19 cellular contexts compared by ENCODE assay signal in the genomic region with DNA sequence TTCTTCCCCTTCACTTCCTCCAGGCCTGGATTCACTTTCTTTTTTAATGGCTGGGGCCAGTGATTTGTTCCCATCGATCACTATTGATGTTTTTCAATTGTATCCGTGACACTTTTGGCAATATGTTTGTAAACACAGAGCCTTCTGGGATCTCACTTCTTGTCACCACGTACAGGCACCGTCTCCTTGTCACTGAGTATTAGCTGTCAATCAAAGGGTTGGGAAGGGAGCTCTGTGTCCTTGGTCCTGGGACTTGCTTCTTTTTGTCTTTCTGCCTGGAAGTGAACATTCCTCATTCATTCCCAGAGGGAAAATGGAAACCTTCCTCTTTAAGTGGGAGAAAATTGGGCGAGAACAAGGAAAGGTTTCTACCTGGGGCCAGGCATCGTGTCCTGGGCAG.
DNase-seq lines count a peak whose midpoint lies in the region; ATAC-seq, FAIRE-seq and TF ChIP-seq lines count a peak whose summit lies in the region.
"Had no signal": no experiment of that assay in that cellular context is flagged by ENCODE, and none has a peak within 500 bp of the region (broad histone marks: within the 10 kb centered on the region; RNA-seq: fewer than 3 reads in every experiment).

No MANE protein-coding gene starts in this region.

- no TSS peak for BruUV-seq in K562 (replicated peaks; lab: Mats Ljungman, UMichigan)

- peak overlapping the region in 1 of 2 experiments; percentile 65 for H3K18ac ChIP-seq in mesenchymal stem cell (ENCODE audit: low read depth in 1 of 2, low read length in 2 of 2)

- H4K20me1 ChIP-seq in K562 (replicated peaks; ENCODE audit: control insufficient read depth, insufficient read depth, low read length), result no peaks in the 10 kb centered on the region

- H3K9ac ChIP-seq in K562 (ENCODE audit: insufficient read depth in 1 of 2, low read depth in 2 of 2, low read length in 2 of 2) (no peak overlapping the region), mesenchymal stem cell (ENCODE audit: low read length) (no peak overlapping the region), subcutaneous abdominal adipose tissue (ENCODE audit: low read length in 5 of 5) (peak overlapping the region in 2 of 5 donors; percentile 32 to 33)

- DNase-seq in cardiac muscle cell (ENCODE audit: low read depth in 1 of 2, low spot score in 1 of 2) (no peak), cardiac septum (ENCODE audit: low spot score) (no peak), K562 (ENCODE audit: extremely low read depth in 1 of 4, low spot score in 3 of 4) (no peak), mesenchymal stem cell (no peak), activated gamma-delta T cell (lab: John Stamatoyannopoulos, UW) (no peak), D341Med (ENCODE audit: low spot score) (no peak)
- DNase-seq: AML-193; Caco-2; CD4-positive, alpha-beta T cell; DMS153; DMS79; GDM1 had no signal

- H2BK15ac ChIP-seq in mesenchymal stem cell (ENCODE audit: low read depth, poor library complexity, severe bottlenecking), result no peak overlapping the region

- H3K4me2 ChIP-seq in K562 (ENCODE audit: insufficient read depth, low read length), result no peak overlapping the region
- no peak overlapping the region for H3K4me2 ChIP-seq in mesenchymal stem cell (ENCODE audit: low read length, poor library complexity, severe bottlenecking)
- H3K4me2 ChIP-seq: A549 had no signal

- WGBS in K562 (ENCODE audit: insufficient coverage, low coverage, missing lambda C conversion rate), result 0% methylated on average over 6 of the region's 6 CpGs
- WGBS in mesenchymal stem cell, result 70% methylated on average over 6 of the region's 6 CpGs

- H3K9me3 ChIP-seq in cardiac muscle cell (ENCODE audit: low read depth), result no peaks in the 10 kb centered on the region
- H3K9me3 ChIP-seq in K562 (replicated peaks; ENCODE audit: control insufficient read depth, insufficient read depth, low read depth, low read length), result no peaks in the 10 kb centered on the region
- H3K9me3 ChIP-seq in mesenchymal stem cell (ENCODE audit: control insufficient read depth, low read length), result peaks cover 3% of the 10 kb centered on the region
- H3K9me3 ChIP-seq in subcutaneous abdominal adipose tissue (ENCODE audit: control insufficient read depth in 5 of 5, low read length in 5 of 5), result no peaks in the 10 kb centered on the region
- H3K9me3 ChIP-seq: A549, Caco-2, HAP-1 had no signal

- H3K9me1 ChIP-seq in K562 (ENCODE audit: control insufficient read depth, insufficient read depth, low read length), result no peaks in the 10 kb centered on the region

- H2AFZ ChIP-seq in K562 (ENCODE audit: low read depth, low read length) (no peak overlapping the region), mesenchymal stem cell (ENCODE audit: low read depth, low read length) (no peak overlapping the region)

- H3K36me3 ChIP-seq in cardiac muscle cell (no peaks in the 10 kb centered on the region), K562 (ENCODE audit: control insufficient read depth, insufficient read depth, low read length) (no peaks in the 10 kb centered on the region), mesenchymal stem cell (ENCODE audit: control insufficient read depth in 1 of 2, insufficient read depth in 2 of 2, low read depth in 1 of 2, low read length in 2 of 2) (no peaks in the 10 kb centered on the region), subcutaneous abdominal adipose tissue (ENCODE audit: control insufficient read depth in 5 of 5, insufficient read depth in 5 of 5, low read length in 5 of 5) (no peaks in the 10 kb centered on the region)
- H3K36me3 ChIP-seq: HAP-1 had no signal

- no peaks in the 10 kb centered on the region for H3K27me3 ChIP-seq in cardiac muscle cell
- peaks cover 0 to 17% of the 10 kb centered on the region in 2 experiments; a peak in 3 of 5 replicates for H3K27me3 ChIP-seq in K562 (ENCODE audit: control insufficient read depth in 2 of 2, insufficient read depth in 2 of 2, low read length in 2 of 2)
- peaks cover 0 to 15% of the 10 kb centered on the region in 2 experiments for H3K27me3 ChIP-seq in mesenchymal stem cell (ENCODE audit: control insufficient read depth in 1 of 2, insufficient read depth in 1 of 2, low read length in 2 of 2)
- H3K27me3 ChIP-seq in subcutaneous abdominal adipose tissue (ENCODE audit: control insufficient read depth in 5 of 5, insufficient read depth in 4 of 5, low read length in 5 of 5), result no peaks in the 10 kb centered on the region

- CTCF ChIA-PET in K562 (lab: Yijun Ruan, JAX; ENCODE audit: low intra/inter-chr PET ratio), result no interaction called here

- ATAC-seq in K562 (no peak), GM18868 (IDR thresholded peaks at IDR 0.05; ENCODE audit: unreplicated experiment) (no peak)
- ATAC-seq: A549 had no signal

- TF ChIP-seq CTCF in cardiac muscle cell (IDR thresholded peaks at IDR 0.05; ENCODE audit: low read depth, low read length) (no peak), K562 (IDR thresholded peaks at IDR 0.05 in 2 of 3, conservative IDR thresholded peaks at IDR 0.05 in 1 of 3; ENCODE audit: insufficient read depth in 2 of 3, low read depth in 1 of 3, low read length in 3 of 3) (no peak)

- no peak for FAIRE-seq in K562 (lab: Jason Lieb, UNC)
- FAIRE-seq: A549, GM12892 had no signal

- TF ChIP-seq RAD21 in K562 (CRISPR knock-in tag; conservative IDR thresholded peaks at IDR 0.05 in 1 of 2, IDR thresholded peaks at IDR 0.05 in 1 of 2), result no peak

- H2BK5ac ChIP-seq in mesenchymal stem cell (ENCODE audit: low read depth, low read length, poor library complexity, severe bottlenecking), result no peak overlapping the region

- no peak for TF ChIP-seq POLR2A in K562 (conservative IDR thresholded peaks at IDR 0.05)

- H3K14ac ChIP-seq in mesenchymal stem cell (ENCODE audit: low read length in 2 of 2), result no peak overlapping the region

- no peak overlapping the region for H3K4ac ChIP-seq in mesenchymal stem cell (ENCODE audit: low read depth in 1 of 2, low read length in 2 of 2)

- intact Hi-C loops in cardiac septum (cut with DNase I), result no loop called here
- intact Hi-C loops in K562 (cut with micrococcal nuclease), result no loop called here

- H4K8ac ChIP-seq in mesenchymal stem cell (ENCODE audit: low read length), result peak overlapping the region; percentile 69

- no peak overlapping the region for H4K91ac ChIP-seq in mesenchymal stem cell (ENCODE audit: low read length)

- H3K27ac ChIP-seq in cardiac muscle cell, result peak overlapping the region; percentile 48
- no peak overlapping the region for H3K27ac ChIP-seq in K562 (ENCODE audit: extremely low read depth, low read depth, low read length)
- no peak overlapping the region for H3K27ac ChIP-seq in mesenchymal stem cell (ENCODE audit: low read length, poor library complexity, severe bottlenecking)
- peak overlapping the region; percentile 64 for H3K27ac ChIP-seq in subcutaneous abdominal adipose tissue (ENCODE audit: low read depth, low read length)
- H3K27ac ChIP-seq: 22Rv1, A549, C4-2B had no signal

- H3K79me1 ChIP-seq in mesenchymal stem cell (replicated peaks; ENCODE audit: low read length, poor library complexity, severe bottlenecking), result no peaks in the 10 kb centered on the region

- peak overlapping the region; percentile 22 for H2BK120ac ChIP-seq in mesenchymal stem cell (ENCODE audit: low read depth, low read length)

- H2BK12ac ChIP-seq in mesenchymal stem cell (ENCODE audit: low read length in 2 of 2), result peak overlapping the region in 1 of 2 experiments; percentile 42

- POLR2A ChIA-PET in K562 (lab: Yijun Ruan, JAX), result interaction anchor here (0.6 to 1.4 kb wide), 2 partner anchors 10 to 21 kb away, joined by 3 read pairs; no protein-coding TSS in a partner anchor

- no peaks in the 10 kb centered on the region for H3K79me2 ChIP-seq in K562 (ENCODE audit: control insufficient read depth, insufficient read depth, low read length)

- H2AK5ac ChIP-seq in mesenchymal stem cell (ENCODE audit: low read length, severe bottlenecking), result no peak overlapping the region

- H3K4me3 ChIP-seq in cardiac muscle cell (no peak overlapping the region), K562 (no peak overlapping the region), mesenchymal stem cell (ENCODE audit: insufficient read depth in 1 of 2, low read depth in 1 of 2, low read length in 2 of 2) (no peak overlapping the region), subcutaneous abdominal adipose tissue (ENCODE audit: low read depth in 1 of 5, low read length in 5 of 5) (no peak overlapping the region)
- H3K4me3 ChIP-seq: A549, HAP-1 had no signal

- H3K4me1 ChIP-seq in cardiac muscle cell (ENCODE audit: low read depth) (peaks cover 59% of the 10 kb centered on the region), K562 (replicated peaks in 1 of 2; ENCODE audit: control insufficient read depth in 2 of 2, insufficient read depth in 2 of 2, low read length in 2 of 2) (peaks cover 0 to 4% of the 10 kb centered on the region in 2 experiments; a peak in 3 of 5 replicates), mesenchymal stem cell (ENCODE audit: control insufficient read depth, insufficient read depth, low read depth, low read length) (peaks cover 4% of the 10 kb centered on the region), subcutaneous abdominal adipose tissue (ENCODE audit: control insufficient read depth in 5 of 5, insufficient read depth in 5 of 5, low read length in 5 of 5) (peaks cover 8 to 54% (median 46%) of the 10 kb centered on the region in 5 donors)
- H3K4me1 ChIP-seq: A549, HAP-1 had no signal

- in situ Hi-C loops in K562 (cut with MboI), result no loop called here

- TF ChIP-seq EP300 in K562 (IDR thresholded peaks at IDR 0.05; ENCODE audit: low read length), result no peak

- H3K23ac ChIP-seq in mesenchymal stem cell (ENCODE audit: low read length in 2 of 2), result no peak overlapping the region

TF ChIP-seq in K562, 482 proteins besides CTCF, POLR2A, EP300 and RAD21 (continues in another document):
- TF ChIP-seq NFIC (IDR thresholded peaks at IDR 0.05), result no peak
- TF ChIP-seq, protein P1, sequence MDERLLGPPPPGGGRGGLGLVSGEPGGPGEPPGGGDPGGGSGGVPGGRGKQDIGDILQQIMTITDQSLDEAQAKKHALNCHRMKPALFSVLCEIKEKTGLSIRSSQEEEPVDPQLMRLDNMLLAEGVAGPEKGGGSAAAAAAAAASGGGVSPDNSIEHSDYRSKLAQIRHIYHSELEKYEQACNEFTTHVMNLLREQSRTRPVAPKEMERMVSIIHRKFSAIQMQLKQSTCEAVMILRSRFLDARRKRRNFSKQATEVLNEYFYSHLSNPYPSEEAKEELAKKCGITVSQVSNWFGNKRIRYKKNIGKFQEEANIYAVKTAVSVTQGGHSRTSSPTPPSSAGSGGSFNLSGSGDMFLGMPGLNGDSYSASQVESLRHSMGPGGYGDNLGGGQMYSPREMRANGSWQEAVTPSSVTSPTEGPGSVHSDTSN (CRISPR knock-in tag; IDR thresholded peaks at IDR 0.05; ENCODE audit: low read depth), result no peak
- TF ChIP-seq, protein P1 (tag; conservative IDR thresholded peaks at IDR 0.05; ENCODE audit: low read depth), result peak; percentile 56; the same call in 1 of the 2 replicates

Comparison
In these comparisons a context has a peak if more than half of its experiments do, and no peak if none do; other contexts are left out.
1. H3K27ac ChIP-seq: peak in cardiac muscle cell (single experiment) and subcutaneous abdominal adipose tissue (single experiment); none in K562 (single experiment) and mesenchymal stem cell (single experiment).